23 cellular contexts compared by ENCODE assay signal in the genomic region with DNA sequence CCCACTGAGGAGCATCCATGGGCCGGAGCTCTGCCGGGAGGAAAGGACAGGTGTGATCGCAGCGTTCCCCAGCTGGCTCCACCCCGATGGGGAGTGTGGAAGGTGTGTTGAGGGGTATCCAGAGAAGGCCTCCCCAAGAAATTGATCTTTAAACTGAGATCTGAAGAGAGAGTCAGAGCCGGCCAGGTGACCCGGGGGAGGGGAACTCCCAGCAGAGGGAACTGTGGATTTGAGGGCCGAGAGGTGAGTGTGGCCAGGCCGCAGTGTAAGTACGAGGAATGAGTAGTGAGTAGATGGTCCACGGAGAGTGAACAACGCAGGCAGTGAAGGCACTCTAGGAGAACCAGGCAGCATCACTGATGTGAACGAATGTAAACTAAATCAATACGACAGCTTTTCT.
DNase-seq lines count a peak whose midpoint lies in the region; ATAC-seq, FAIRE-seq and TF ChIP-seq lines count a peak whose summit lies in the region.
"Had no signal": no experiment of that assay in that cellular context is flagged by ENCODE, and none has a peak within 500 bp of the region (broad histone marks: within the 10 kb centered on the region; RNA-seq: fewer than 3 reads in every experiment).

No MANE protein-coding gene starts in this region.

- DNase-seq in activated CD8-positive, alpha-beta T cell treated with anti-CD3 and anti-CD28 coated beads, Interleukin-2, amount 10 ng/mL, durations not matched to agents 7 days and 5 days, result no peak
- DNase-seq in activated CD8-positive, alpha-beta T cell treated with anti-CD3 and anti-CD28 coated beads for 36 hours, result no peak
- DNase-seq in islet precursor cell, result peak; percentile 46
- DNase-seq in urothelium cell line (ENCODE audit: low spot score), result no peak
- DNase-seq in stimulated activated CD8-positive, alpha-beta memory T cell treated with anti-CD3 and anti-CD28 coated beads, Interleukin-4, amount 100 ng/mL, for 48 hours, result no peak
- DNase-seq: AML-193; C1 segment of cervical spinal cord; CD8-positive, alpha-beta memory T cell; DMS79; H7; MG63; NCI-H1417; NCI-H187 treated with DMSO at 0.1 percent for 48 hours; NCI-H2107; NCI-H69; SHP77 treated with DMSO at 0.1 percent for 48 hours had no signal

- H3K27ac ChIP-seq in KOPT-K1 (ENCODE audit: low read depth, low read length, poor library complexity, severe bottlenecking), result peak overlapping the region; percentile 5
- H3K27ac ChIP-seq: SK-N-MC had no signal

- CTCF ChIA-PET in activated CD8-positive, alpha-beta T cell treated with anti-CD3 and anti-CD28 coated beads, Interleukin-2, amount 10 ng/mL, durations not matched to agents 7 days and 5 days (lab: Charles Lee), result interaction anchor here (1.0 kb wide), 1 partner anchor 22 kb away, joined by 3 read pairs; no protein-coding TSS in a partner anchor
- CTCF ChIA-PET in activated CD8-positive, alpha-beta T cell treated with anti-CD3 and anti-CD28 coated beads for 36 hours (lab: Charles Lee), result no interaction called here

- no peaks in the 10 kb centered on the region for H3K9me3 Mint-ChIP-seq in activated CD8-positive, alpha-beta T cell treated with anti-CD3 and anti-CD28 coated beads, Interleukin-2, amount 10 ng/mL, durations not matched to agents 7 days and 5 days (ENCODE audit: insufficient read depth)
- no peaks in the 10 kb centered on the region for H3K9me3 Mint-ChIP-seq in activated CD8-positive, alpha-beta T cell treated with anti-CD3 and anti-CD28 coated beads for 36 hours
- H3K9me3 Mint-ChIP-seq: CD8-positive, alpha-beta memory T cell; IgD-negative memory B cell had no signal

- H3K27me3 Mint-ChIP-seq in activated CD8-positive, alpha-beta T cell treated with anti-CD3 and anti-CD28 coated beads, Interleukin-2, amount 10 ng/mL, durations not matched to agents 7 days and 5 days (ENCODE audit: low read depth), result no peaks in the 10 kb centered on the region
- H3K27me3 Mint-ChIP-seq in activated CD8-positive, alpha-beta T cell treated with anti-CD3 and anti-CD28 coated beads for 36 hours, result no peaks in the 10 kb centered on the region
- H3K27me3 Mint-ChIP-seq: CD8-positive, alpha-beta memory T cell; IgD-negative memory B cell had no signal

- ATAC-seq in activated CD8-positive, alpha-beta T cell treated with anti-CD3 and anti-CD28 coated beads, Interleukin-2, amount 10 ng/mL, durations not matched to agents 7 days and 5 days, result no peak
- ATAC-seq in activated CD8-positive, alpha-beta T cell treated with anti-CD3 and anti-CD28 coated beads for 36 hours, result no peak
- no peak for ATAC-seq in HG03439 (IDR thresholded peaks at IDR 0.05; ENCODE audit: unreplicated experiment)
- no peak for ATAC-seq in GM21360 (IDR thresholded peaks at IDR 0.05; ENCODE audit: unreplicated experiment)

- H3K4me3 Mint-ChIP-seq in activated CD8-positive, alpha-beta T cell treated with anti-CD3 and anti-CD28 coated beads, Interleukin-2, amount 10 ng/mL, durations not matched to agents 7 days and 5 days, result no peak overlapping the region
- H3K4me3 Mint-ChIP-seq in activated CD8-positive, alpha-beta T cell treated with anti-CD3 and anti-CD28 coated beads for 36 hours, result no peak overlapping the region
- H3K4me3 Mint-ChIP-seq: CD8-positive, alpha-beta memory T cell; IgD-negative memory B cell had no signal

- POLR2A ChIA-PET in activated CD8-positive, alpha-beta T cell treated with anti-CD3 and anti-CD28 coated beads, Interleukin-2, amount 10 ng/mL, durations not matched to agents 7 days and 5 days (lab: Charles Lee), result no interaction called here
- POLR2A ChIA-PET in activated CD8-positive, alpha-beta T cell treated with anti-CD3 and anti-CD28 coated beads for 36 hours (lab: Charles Lee), result no interaction called here

- no peak for TF ChIP-seq CTCF in activated CD8-positive, alpha-beta T cell treated with anti-CD3 and anti-CD28 coated beads for 36 hours (IDR thresholded peaks at IDR 0.05)

- H3K9me3 ChIP-seq in KOPT-K1 (ENCODE audit: insufficient read depth, low read length, poor library complexity, severe bottlenecking), result no peaks in the 10 kb centered on the region
- H3K9me3 ChIP-seq: MG63 had no signal

- H3K36me3 Mint-ChIP-seq in activated CD8-positive, alpha-beta T cell treated with anti-CD3 and anti-CD28 coated beads, Interleukin-2, amount 10 ng/mL, durations not matched to agents 7 days and 5 days (ENCODE audit: low read depth), result peaks cover 20% of the 10 kb centered on the region
- peaks cover 13% of the 10 kb centered on the region for H3K36me3 Mint-ChIP-seq in activated CD8-positive, alpha-beta T cell treated with anti-CD3 and anti-CD28 coated beads for 36 hours (ENCODE audit: low read depth)

- peaks cover 36% of the 10 kb centered on the region for H3K4me1 Mint-ChIP-seq in activated CD8-positive, alpha-beta T cell treated with anti-CD3 and anti-CD28 coated beads, Interleukin-2, amount 10 ng/mL, durations not matched to agents 7 days and 5 days (ENCODE audit: low read depth)
- peaks cover 27% of the 10 kb centered on the region for H3K4me1 Mint-ChIP-seq in activated CD8-positive, alpha-beta T cell treated with anti-CD3 and anti-CD28 coated beads for 36 hours (ENCODE audit: low read depth)

- peaks cover 13% of the 10 kb centered on the region for H3K36me3 ChIP-seq in KOPT-K1 (ENCODE audit: insufficient read depth, low read length)

- intact Hi-C loops in activated CD8-positive, alpha-beta T cell treated with anti-CD3 and anti-CD28 coated beads for 36 hours (cut with micrococcal nuclease), result no loop called here

- peak; percentile 42 for FAIRE-seq in urothelium cell line (lab: Jason Lieb, UNC)
- FAIRE-seq: D721Med, GM19239 had no signal

- peak overlapping the region; percentile 6 for H3K27ac Mint-ChIP-seq in activated CD8-positive, alpha-beta T cell treated with anti-CD3 and anti-CD28 coated beads, Interleukin-2, amount 10 ng/mL, durations not matched to agents 7 days and 5 days
- H3K27ac Mint-ChIP-seq in activated CD8-positive, alpha-beta T cell treated with anti-CD3 and anti-CD28 coated beads for 36 hours, result no peak overlapping the region
- H3K27ac Mint-ChIP-seq: IgD-negative memory B cell had no signal
